Comparison of ENCODE assay signal across 8 cellular contexts in the genomic region with DNA sequence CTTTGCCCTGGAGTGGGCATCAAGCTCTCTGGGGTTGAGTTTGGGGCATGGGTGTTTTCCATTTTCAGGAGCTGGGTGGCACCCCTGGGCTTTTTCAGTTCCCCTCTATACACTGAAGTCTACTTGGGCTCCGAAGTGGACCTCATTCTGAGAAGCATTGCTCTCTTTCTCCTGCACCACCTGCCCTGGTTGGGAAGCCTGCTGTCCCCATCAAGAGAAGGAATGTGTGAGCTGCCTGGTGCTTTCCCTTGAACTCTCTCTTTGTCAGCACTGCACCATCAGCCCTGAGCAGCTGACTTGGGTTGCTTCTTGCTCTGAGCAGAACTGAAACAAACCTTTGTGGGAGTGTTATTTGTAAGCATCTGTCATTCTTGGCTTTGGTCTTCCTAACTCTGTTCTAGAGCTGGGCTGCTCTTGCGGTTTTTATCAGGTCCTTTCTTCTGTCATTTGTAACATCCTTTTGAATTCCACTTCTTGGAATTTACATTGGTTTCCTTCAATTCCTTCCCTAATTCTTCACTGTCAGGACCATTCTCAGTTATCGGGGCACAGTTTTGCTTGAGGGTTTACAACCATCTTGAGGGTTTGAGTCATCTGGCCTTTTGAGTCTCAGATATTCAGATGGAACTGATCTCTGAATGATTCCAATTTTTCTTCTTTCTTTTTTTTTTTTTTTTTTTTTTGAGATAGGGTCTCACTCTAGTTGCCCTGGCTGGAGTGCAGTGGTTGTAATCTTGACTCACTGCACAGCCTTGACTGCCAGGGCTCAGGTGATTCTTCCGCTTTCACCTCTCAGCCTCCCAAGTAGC. TPM values are rescaled to one million over a fixed set of nuclear protein-coding genes. Genes with fewer than 3 reads are reported as not detected.
DNase-seq lines count a peak whose midpoint lies in the region; ATAC-seq and TF ChIP-seq lines count a peak whose summit lies in the region.

No MANE protein-coding gene starts in this region.

- H3K36me3 ChIP-seq in neutrophil, result peaks cover 11% of the 10 kb centered on the region

- TF ChIP-seq CTCF in GM20000 (IDR thresholded peaks at IDR 0.05; ENCODE audit: extremely low read depth, missing control alignments), result no peak
- no peak for TF ChIP-seq CTCF in neutrophil (IDR thresholded peaks at IDR 0.05)
- no peak for TF ChIP-seq CTCF in chondrocyte (IDR thresholded peaks at IDR 0.05)

- H3K27ac Mint-ChIP-seq in activated naive CD4-positive, alpha-beta T cell treated with anti-CD3 and anti-CD28 coated beads, Interleukin-2, amount 50 U/mL, for 72 hours, result peak overlapping the region; percentile 65 to 87
- H3K27ac Mint-ChIP-seq in chondrocyte (ENCODE audit: unreplicated experiment), result no peak overlapping the region

- H3K9me3 ChIP-seq in neutrophil, result no peaks in the 10 kb centered on the region

- H3K4me1 ChIP-seq in neutrophil (ENCODE audit: control insufficient read depth in 1 of 2, insufficient read depth in 1 of 2, low read depth in 1 of 2, low read length in 1 of 2), result peaks cover 39 to 43% of the 10 kb centered on the region in 2 experiments

- DNase-seq in D341Med (ENCODE audit: low spot score) (peak; percentile 14), GM20000 (ENCODE audit: low spot score) (peak; percentile 82), NCI-H2081 treated with DMSO at 0.1 percent for 48 hours (lab: John Stamatoyannopoulos, UW) (no peak), chondrocyte (ENCODE audit: low spot score) (no peak)
- peak; percentile 57 to 70 for DNase-seq in activated naive CD4-positive, alpha-beta T cell treated with anti-CD3 and anti-CD28 coated beads, Interleukin-2, amount 50 U/mL, for 72 hours (ENCODE audit: low spot score in 2 of 2)

- peak overlapping the region; percentile 47 for H3K27ac ChIP-seq in neutrophil

- H3K36me3 Mint-ChIP-seq in activated naive CD4-positive, alpha-beta T cell treated with anti-CD3 and anti-CD28 coated beads, Interleukin-2, amount 50 U/mL, for 72 hours, result peaks cover 0 to 2% of the 10 kb centered on the region in 2 donors
- peaks cover 2% of the 10 kb centered on the region for H3K36me3 Mint-ChIP-seq in chondrocyte (ENCODE audit: low read depth)

- H3K27me3 ChIP-seq in neutrophil, result no peaks in the 10 kb centered on the region

- peaks cover 40% of the 10 kb centered on the region for H3K4me1 Mint-ChIP-seq in chondrocyte (ENCODE audit: low read depth)

- no peak overlapping the region for H3K4me3 Mint-ChIP-seq in chondrocyte (ENCODE audit: unreplicated experiment)

- peak; percentile 70 for ATAC-seq in HG03558 (IDR thresholded peaks at IDR 0.05; ENCODE audit: extremely low read depth, unreplicated experiment)
- peak; percentile 96 to 97 for ATAC-seq in activated naive CD4-positive, alpha-beta T cell treated with anti-CD3 and anti-CD28 coated beads, Interleukin-2, amount 50 U/mL, for 72 hours
- no peak for ATAC-seq in GM18519 (IDR thresholded peaks at IDR 0.05; ENCODE audit: low FRiP score, unreplicated experiment)

- no peak overlapping the region for H3K4me3 ChIP-seq in neutrophil (ENCODE audit: low read depth in 1 of 2, low read length in 1 of 2)

- no peaks in the 10 kb centered on the region for H3K27me3 Mint-ChIP-seq in chondrocyte (ENCODE audit: low read depth)

- no peaks in the 10 kb centered on the region for H3K9me3 Mint-ChIP-seq in activated naive CD4-positive, alpha-beta T cell treated with anti-CD3 and anti-CD28 coated beads, Interleukin-2, amount 50 U/mL, for 72 hours
- no peaks in the 10 kb centered on the region for H3K9me3 Mint-ChIP-seq in chondrocyte (ENCODE audit: low read depth)

RNA-seq across cellular contexts. Expression of gene UBE2L3, which starts 20.5 kb away (rescaled TPM):
- total RNA-seq in activated naive CD4-positive, alpha-beta T cell treated with anti-CD3 and anti-CD28 coated beads, Interleukin-2, amount 50 U/mL, for 72 hours, result 10 to 100 TPM; 46.1 to 62.5 TPM
- total RNA-seq in chondrocyte, result 53.2 to 57.5 TPM (median 53.7 TPM) in 3 replicates

RNA-seq across cellular contexts. Expression of gene RIMBP3C, which starts 36.7 kb away (rescaled TPM):
- under 1 TPM; 0.25 to 0.33 TPM for total RNA-seq in activated naive CD4-positive, alpha-beta T cell treated with anti-CD3 and anti-CD28 coated beads, Interleukin-2, amount 50 U/mL, for 72 hours
- total RNA-seq in chondrocyte, result 0.22 to 0.75 TPM (median 0.38 TPM) in 3 replicates

RNA-seq across cellular contexts. Expression of gene YDJC, which starts 41.8 kb away (rescaled TPM):
- total RNA-seq in activated naive CD4-positive, alpha-beta T cell treated with anti-CD3 and anti-CD28 coated beads, Interleukin-2, amount 50 U/mL, for 72 hours, result 10 to 100 TPM; 26.9 to 47.9 TPM
- total RNA-seq in chondrocyte, result 13.3 to 14.6 TPM (median 14.6 TPM) in 3 replicates

RNA-seq across cellular contexts. Expression of gene CCDC116, which starts 44.6 kb away (rescaled TPM):
- under 1 TPM in 1 of 2 donors, not detected in 1; 0.54 TPM for total RNA-seq in activated naive CD4-positive, alpha-beta T cell treated with anti-CD3 and anti-CD28 coated beads, Interleukin-2, amount 50 U/mL, for 72 hours
- total RNA-seq in chondrocyte, result 0.44 to 0.85 TPM (median 0.47 TPM) in 3 replicates

RNA-seq across cellular contexts. Expression of gene SDF2L1, which starts 54.1 kb away (rescaled TPM):
- 10 to 100 TPM; 25.3 to 27.8 TPM for total RNA-seq in activated naive CD4-positive, alpha-beta T cell treated with anti-CD3 and anti-CD28 coated beads, Interleukin-2, amount 50 U/mL, for 72 hours
- total RNA-seq in chondrocyte, result 21.2 to 28.4 TPM (median 26.0 TPM) in 3 replicates

Comparison
In these comparisons a context has a peak if more than half of its experiments do, and no peak if none do; other contexts are left out.
1. DNase-seq: peak in D341Med (single experiment), GM20000 (single experiment) and activated naive CD4-positive, alpha-beta T cell treated with anti-CD3 and anti-CD28 coated beads, Interleukin-2, amount 50 U/mL, for 72 hours (2 of 2); none in NCI-H2081 treated with DMSO at 0.1 percent for 48 hours (single experiment) and chondrocyte (single experiment).